In genomic region chr16:72921106-72921505, GRCh38 we compare ENCODE assay signal across 1 cellular context.
TF ChIP-seq lines count a peak whose summit lies in the region.

No MANE protein-coding gene starts in this region.

TF ChIP-seq in HepG2, 621 proteins besides CTCF, POLR2A, EP300 and RAD21:
- TF ChIP-seq ZNF362 (CRISPR knock-in tag; IDR thresholded peaks at IDR 0.05; ENCODE audit: borderline replicate concordance), result peak; percentile 69; the same call in 1 of the 2 replicates
- no peak for TF ChIP-seq DMTF1 (CRISPR knock-in tag; IDR thresholded peaks at IDR 0.05)
- peak; percentile 26 for TF ChIP-seq RBM22 (optimal IDR thresholded peaks at IDR 0.05; ENCODE audit: low read length)
- TF ChIP-seq SP5 (CRISPR knock-in tag; IDR thresholded peaks at IDR 0.05; ENCODE audit: borderline replicate concordance, low read depth), result no peak
- TF ChIP-seq NCOA5 (CRISPR knock-in tag; IDR thresholded peaks at IDR 0.05), result no peak
- TF ChIP-seq ZNF263 (CRISPR knock-in tag; IDR thresholded peaks at IDR 0.05), result no peak
- TF ChIP-seq MED13 (CRISPR knock-in tag; IDR thresholded peaks at IDR 0.05), result no peak
- no peak for TF ChIP-seq ZNF503 (CRISPR knock-in tag; IDR thresholded peaks at IDR 0.05)
- no peak for TF ChIP-seq THAP7 (CRISPR knock-in tag; IDR thresholded peaks at IDR 0.05)
- TF ChIP-seq ZNF713 (CRISPR knock-in tag; IDR thresholded peaks at IDR 0.05), result no peak
- no peak for TF ChIP-seq ZNF790 (CRISPR knock-in tag; IDR thresholded peaks at IDR 0.05; ENCODE audit: borderline replicate concordance)
- no peak for TF ChIP-seq ZNF180 (CRISPR knock-in tag; IDR thresholded peaks at IDR 0.05; ENCODE audit: borderline replicate concordance, low read depth)
- TF ChIP-seq ZNF232 (CRISPR knock-in tag; IDR thresholded peaks at IDR 0.05; ENCODE audit: borderline replicate concordance), result no peak
